Comparison of ENCODE assay signal across 8 cellular contexts in genomic region chrX:23524467-23524866, GRCh38.
"Had no signal": no experiment of that assay in that cellular context is flagged by ENCODE, and none has a peak within 500 bp of the region (broad histone marks: within the 10 kb centered on the region; RNA-seq: fewer than 3 reads in every experiment).

No MANE protein-coding gene starts in this region.

- ATAC-seq: GM12878 had no signal

- FAIRE-seq: G401.6, GM12878, GM12891, GM12892, GM18507, GM19239 had no signal

- DNase-seq: GDM1, GF-D8 had no signal

- H3K4me3 ChIP-seq: GM12878 had no signal
